ENCODE assay signal across 8 cellular contexts in genomic region chr1:211698161-211699026, GRCh38. TPM values are rescaled to one million over a fixed set of nuclear protein-coding genes. Genes with fewer than 3 reads are reported as not detected.
DNase-seq lines count a peak whose midpoint lies in the region; ATAC-seq and TF ChIP-seq lines count a peak whose summit lies in the region.

No MANE protein-coding gene starts in this region.

- no peak overlapping the region for H3K27ac ChIP-seq in CD4-positive, CD25-positive, alpha-beta regulatory T cell (ENCODE audit: insufficient read depth, low read length, poor library complexity, severe bottlenecking)
- peak overlapping the region; percentile 22 for H3K27ac ChIP-seq in OCI-LY7 (ENCODE audit: low read depth, low read length, poor library complexity, severe bottlenecking)

- no TSS peak for BruUV-seq in OCI-LY7 (replicated peaks; lab: Mats Ljungman, UMichigan)

- ATAC-seq in CD4-positive, CD25-positive, alpha-beta regulatory T cell (ENCODE audit: low read depth in 2 of 2): peak; percentile 88
- ATAC-seq in GM19467 (IDR thresholded peaks at IDR 0.05; ENCODE audit: unreplicated experiment): peak; percentile 52
- ATAC-seq in activated T-cell treated with anti-CD3 and anti-CD28 coated beads, Interleukin-2, amount 50 U/mL, for 72 hours (replicated peaks in 1 of 2): peak; percentile 95 to 97
- ATAC-seq in stimulated activated naive CD8-positive, alpha-beta T cell treated with anti-CD3 and anti-CD28 coated beads, Interleukin-15, Interleukin-2, amounts not matched to agents 100 U/mL and 50 U/mL, for 24 hours: peak; percentile 90

- H3K4me1 ChIP-seq in CD4-positive, CD25-positive, alpha-beta regulatory T cell (ENCODE audit: control insufficient read depth, insufficient read depth, low read length, poor library complexity, severe bottlenecking): peaks cover 8% of the 10 kb centered on the region
- H3K4me1 ChIP-seq in OCI-LY7 (ENCODE audit: insufficient read depth, low read length, poor library complexity, severe bottlenecking): peaks cover 42% of the 10 kb centered on the region

- H2AFZ ChIP-seq in OCI-LY7 (ENCODE audit: low read length): peak overlapping the region; percentile 83; the same call in 1 of the 2 replicates

- no peaks in the 10 kb centered on the region for H3K9me3 Mint-ChIP-seq in CD4-positive, CD25-positive, alpha-beta regulatory T cell
- H3K9me3 Mint-ChIP-seq in activated T-cell treated with anti-CD3 and anti-CD28 coated beads, Interleukin-2, amount 50 U/mL, for 72 hours: no peaks in the 10 kb centered on the region
- peaks cover 6% of the 10 kb centered on the region for H3K9me3 Mint-ChIP-seq in nephron

- H3K4me3 Mint-ChIP-seq in CD4-positive, CD25-positive, alpha-beta regulatory T cell: peak overlapping the region in 2 of 4 donors; percentile 68
- H3K4me3 Mint-ChIP-seq in activated T-cell treated with anti-CD3 and anti-CD28 coated beads, Interleukin-2, amount 50 U/mL, for 72 hours: peak overlapping the region; percentile 39 to 50
- H3K4me3 Mint-ChIP-seq in nephron: peak overlapping the region; percentile 43 to 57 (median 56)

- TF ChIP-seq CTCF in OCI-LY7 (conservative IDR thresholded peaks at IDR 0.05; ENCODE audit: low read length) (peak; percentile 99), fibroblast of mammary gland (conservative IDR thresholded peaks at IDR 0.05; ENCODE audit: control insufficient read depth, insufficient read depth, low read depth, low read length) (peak; percentile 89), nephron (IDR thresholded peaks at IDR 0.05; ENCODE audit: unreplicated experiment in 3 of 3) (peak; percentile 94 to 96 (median 96))

- no peaks in the 10 kb centered on the region for H3K9me2 ChIP-seq in OCI-LY7 (ENCODE audit: insufficient read depth, low read length)

- DNase-seq in CD4-positive, CD25-positive, alpha-beta regulatory T cell: peak; percentile 56 to 76 (median 70)
- DNase-seq in HPDE6-E6E7 (ENCODE audit: extremely low spot score) (peak; percentile 63), OCI-LY7 (ENCODE audit: low spot score) (peak; percentile 75), fibroblast of mammary gland (ENCODE audit: low read depth) (peak; percentile 46)
- peak; percentile 87 to 91 for DNase-seq in activated T-cell treated with anti-CD3 and anti-CD28 coated beads, Interleukin-2, amount 50 U/mL, for 72 hours
- peak; percentile 90 for DNase-seq in stimulated activated naive CD8-positive, alpha-beta T cell treated with anti-CD3 and anti-CD28 coated beads, Interleukin-15, Interleukin-2, amounts not matched to agents 100 U/mL and 50 U/mL, for 24 hours

- H3K27me3 ChIP-seq in CD4-positive, CD25-positive, alpha-beta regulatory T cell (ENCODE audit: control insufficient read depth, insufficient read depth, low read length): no peaks in the 10 kb centered on the region

- H4K20me1 ChIP-seq in OCI-LY7 (ENCODE audit: insufficient read depth, low read length): 0 out of 2 replicates have a peak, but pooled peaks cover 5% of the 10 kb centered on the region

- peaks cover 0 to 12% (median 4%) of the 10 kb centered on the region in 4 donors for H3K4me1 Mint-ChIP-seq in CD4-positive, CD25-positive, alpha-beta regulatory T cell
- H3K4me1 Mint-ChIP-seq in activated T-cell treated with anti-CD3 and anti-CD28 coated beads, Interleukin-2, amount 50 U/mL, for 72 hours (ENCODE audit: low read depth): peaks cover 27% of the 10 kb centered on the region
- peaks cover 12% of the 10 kb centered on the region for H3K4me1 Mint-ChIP-seq in nephron

- no peaks in the 10 kb centered on the region for H3K36me3 ChIP-seq in CD4-positive, CD25-positive, alpha-beta regulatory T cell (ENCODE audit: control insufficient read depth, insufficient read depth, low read length)
- no peaks in the 10 kb centered on the region for H3K36me3 ChIP-seq in OCI-LY7 (ENCODE audit: insufficient read depth, low read length)

- CTCF ChIA-PET in OCI-LY7 (lab: Charles Lee; ENCODE audit: unreplicated experiment): interaction anchor here (0.5 to 2.1 kb wide), 11 partner anchors 9 to 759 kb away, joined by 3 to 9 read pairs (median 4); partner anchors contain the start of genes DTL and INTS7

- H3K9me3 ChIP-seq in CD4-positive, CD25-positive, alpha-beta regulatory T cell (ENCODE audit: control insufficient read depth in 2 of 2, low read length in 2 of 2): no peaks in the 10 kb centered on the region
- no peaks in the 10 kb centered on the region for H3K9me3 ChIP-seq in OCI-LY7 (ENCODE audit: low read length)

- no peaks in the 10 kb centered on the region for H3K36me3 Mint-ChIP-seq in CD4-positive, CD25-positive, alpha-beta regulatory T cell
- H3K36me3 Mint-ChIP-seq in activated T-cell treated with anti-CD3 and anti-CD28 coated beads, Interleukin-2, amount 50 U/mL, for 72 hours (ENCODE audit: insufficient read depth in 2 of 2): no peaks in the 10 kb centered on the region
- H3K36me3 Mint-ChIP-seq in nephron (ENCODE audit: low read depth): no peaks in the 10 kb centered on the region

- intact Hi-C loops in OCI-LY7 (cut with micrococcal nuclease; ENCODE audit: unreplicated experiment): loop anchor here (1.0 to 5.0 kb wide), 4 partner anchors 132 to 589 kb away; partner anchors contain the start of genes DTL, INTS7, LPGAT1 and PPP2R5A

- H3K27ac Mint-ChIP-seq in CD4-positive, CD25-positive, alpha-beta regulatory T cell: peak overlapping the region in 2 of 3 donors; percentile 14 to 55
- H3K27ac Mint-ChIP-seq in activated T-cell treated with anti-CD3 and anti-CD28 coated beads, Interleukin-2, amount 50 U/mL, for 72 hours: no peak overlapping the region
- no peak overlapping the region for H3K27ac Mint-ChIP-seq in nephron

- peaks cover 5% of the 10 kb centered on the region for H3K27me3 Mint-ChIP-seq in CD4-positive, CD25-positive, alpha-beta regulatory T cell
- H3K27me3 Mint-ChIP-seq in activated T-cell treated with anti-CD3 and anti-CD28 coated beads, Interleukin-2, amount 50 U/mL, for 72 hours (ENCODE audit: low read depth): peaks cover 9% of the 10 kb centered on the region
- H3K27me3 Mint-ChIP-seq in nephron (ENCODE audit: low read depth): peaks cover 28% of the 10 kb centered on the region

- POLR2A ChIA-PET in OCI-LY7 (lab: Charles Lee): interaction anchor here (0.7 to 2.5 kb wide), 7 partner anchors 10 to 338 kb away, joined by 3 to 13 read pairs (median 3); partner anchors contain the start of genes DTL and INTS7

- no peaks in the 10 kb centered on the region for H3K79me2 ChIP-seq in OCI-LY7 (ENCODE audit: insufficient read depth, low read depth, low read length)

- peak overlapping the region; percentile 43 for H3K4me3 ChIP-seq in CD4-positive, CD25-positive, alpha-beta regulatory T cell (ENCODE audit: low read depth, low read length)
- peak overlapping the region; percentile 30 for H3K4me3 ChIP-seq in OCI-LY7 (ENCODE audit: low read depth, low read length, poor library complexity, severe bottlenecking)
- peak overlapping the region; percentile 10 for H3K4me3 ChIP-seq in fibroblast of mammary gland (ENCODE audit: control insufficient read depth, low read depth, low read length)

- H3K4me2 ChIP-seq in OCI-LY7 (ENCODE audit: low read length): peak overlapping the region; percentile 73

RNA-seq across cellular contexts. Expression of gene NEK2, which starts 23.0 kb away (rescaled TPM):
- 0.81 TPM for total RNA-seq in CD4-positive, CD25-positive, alpha-beta regulatory T cell
- polyA plus RNA-seq in CD4-positive, CD25-positive, alpha-beta regulatory T cell: 1 to 10 TPM in 3 of 4 donors, under 1 TPM in 1; 0.98 to 1.5 (median 1.5) TPM
- 55.9 and 72.4 TPM in 2 replicates for total RNA-seq in OCI-LY7 (2014; rRNA removed; shearing (Covaris generic))
- total RNA-seq in OCI-LY7 (2022): 69.0 and 74.6 TPM in 2 replicates
- total RNA-seq in activated T-cell treated with anti-CD3 and anti-CD28 coated beads, Interleukin-2, amount 50 U/mL, for 72 hours: 10 to 100 TPM; 36.8 to 41.9 TPM

Comparison
In these comparisons a context has a peak if more than half of its experiments do, and no peak if none do; other contexts are left out.
1. H3K27ac Mint-ChIP-seq: peak in CD4-positive, CD25-positive, alpha-beta regulatory T cell (2 of 3); none in activated T-cell treated with anti-CD3 and anti-CD28 coated beads, Interleukin-2, amount 50 U/mL, for 72 hours (single experiment) and nephron (0 of 3).
2. RNA of gene NEK2, which starts 23.0 kb away (total RNA-seq): 55.9 to 74.6 TPM in OCI-LY7 and 36.8 to 41.9 TPM in activated T-cell treated with anti-CD3 and anti-CD28 coated beads, Interleukin-2, amount 50 U/mL, for 72 hours; 0.81 TPM in CD4-positive, CD25-positive, alpha-beta regulatory T cell (single experiment); every median in the first group is over 10 times any median in the second.
3. Peak in every context shown above with its lines, with median percentiles within 50 percentile points of each other: ATAC-seq, DNase-seq, H3K4me3 ChIP-seq and CTCF ChIP-seq.